ENCODE assay signal across 8 cellular contexts in the genomic region with DNA sequence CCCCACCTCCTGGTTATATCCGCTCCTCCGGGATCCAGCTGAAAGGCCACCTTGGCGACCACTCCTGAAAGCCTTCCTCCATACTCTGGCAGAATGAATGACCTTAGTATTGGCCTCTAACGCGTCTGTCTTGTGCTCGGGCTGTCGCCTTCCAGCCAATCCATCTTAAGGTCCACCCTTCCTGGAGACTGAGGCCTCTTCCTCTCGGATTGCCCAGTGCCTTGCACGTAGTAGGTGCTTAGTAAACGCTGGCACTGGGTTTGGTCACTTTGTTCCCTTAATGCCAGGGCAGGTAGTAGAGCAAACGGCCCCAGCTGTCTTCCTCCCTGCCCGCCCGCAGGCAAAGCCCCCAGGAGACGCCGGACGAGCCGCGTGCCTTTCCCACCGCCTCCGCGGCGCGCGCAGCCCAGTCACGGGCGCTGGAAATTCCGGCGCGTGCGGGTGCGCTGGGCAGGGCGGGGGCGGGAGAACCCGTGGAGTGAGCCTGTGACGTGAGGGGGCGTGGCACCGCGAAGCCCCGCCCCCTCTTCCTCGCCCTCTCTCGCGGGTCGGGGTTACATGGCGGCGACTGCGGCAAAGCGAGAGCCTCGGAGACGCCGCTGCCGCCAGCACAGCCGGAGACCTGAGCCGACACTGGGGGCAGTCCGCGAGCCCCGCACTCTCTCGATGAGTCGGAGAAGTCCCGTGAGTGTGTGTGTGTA. TPM values are rescaled to one million over a fixed set of nuclear protein-coding genes. Genes with fewer than 3 reads are reported as not detected.
DNase-seq lines count a peak whose midpoint lies in the region; ATAC-seq lines count a peak whose summit lies in the region.

Gene MAPK6 (plus strand): TSS at position 527 of the 701 bp plus-strand sequence. CDS start 27,242 bp downstream, outside the sequence.

- DNase-seq in AML-193 (lab: John Stamatoyannopoulos, UW) (peak; percentile 79 to 85), NCI-H510A treated with DMSO at 0.1 percent for 48 hours (lab: John Stamatoyannopoulos, UW) (peak; percentile 58), left colon (peak; percentile 90 to 95)
- peak; percentile 94 for DNase-seq in activated CD4-positive, alpha-beta T cell treated with anti-CD3 and anti-CD28 coated beads for 4 hours
- DNase-seq in stimulated activated CD4-positive, alpha-beta T cell treated with anti-CD3 and anti-CD28 coated beads, Interleukin-1b, Interleukin-23, amount 100 ng/mL, for 4 hours (ENCODE audit: low read depth in 2 of 2), result peak; percentile 96

- ATAC-seq in GM19035 (IDR thresholded peaks at IDR 0.05; ENCODE audit: unreplicated experiment), result peak; percentile 74
- ATAC-seq in HG03342 (IDR thresholded peaks at IDR 0.05; ENCODE audit: unreplicated experiment), result peak; percentile 67
- peak; percentile 85 for ATAC-seq in left colon

- intact Hi-C loops in left colon (cut with DNase I, micrococcal nuclease), result no loop called here

- peak within 1 kb of the TSS; percentile 97 for H3K27ac ChIP-seq in cingulate gyrus (ENCODE audit: low read depth, low read length)

RNA-seq across cellular contexts. Expression of gene MAPK6, which starts in this region (rescaled TPM):
- 10 to 100 TPM; 68.8 to 75.5 TPM for total RNA-seq in left colon

Comparison
In these comparisons a context has a peak if more than half of its experiments do, and no peak if none do; other contexts are left out.
1. Peak in every context shown above with its lines: DNase-seq, ATAC-seq and H3K27ac ChIP-seq.